Comparison of ENCODE assay signal across 30 cellular contexts in genomic region chr4:68950033-68950432, GRCh38. TPM values are rescaled to one million over a fixed set of nuclear protein-coding genes. Genes with fewer than 3 reads are reported as not detected.
DNase-seq lines count a peak whose midpoint lies in the region; ATAC-seq, FAIRE-seq and TF ChIP-seq lines count a peak whose summit lies in the region.
"Had no signal": no experiment of that assay in that cellular context is flagged by ENCODE, and none has a peak within 500 bp of the region (broad histone marks: within the 10 kb centered on the region; RNA-seq: fewer than 3 reads in every experiment).

No MANE protein-coding gene starts in this region.

- DNase-seq in epithelial cell of proximal tubule (ENCODE audit: low read depth), result no peak
- no peak for DNase-seq in HepG2 (ENCODE audit: low spot score)
- no peak for DNase-seq in pancreas
- DNase-seq in middle frontal gyrus (ENCODE audit: extremely low spot score, low spot score), result no peak
- no peak for DNase-seq in activated T-cell treated with anti-CD3 and anti-CD28 coated beads, Interleukin-2, amount 50 U/mL, for 4 hours
- no peak for DNase-seq in GDM1 (lab: John Stamatoyannopoulos, UW)
- DNase-seq: BE2C; CD8-positive, alpha-beta memory T cell; DND-41; KBM-7; MV-4-11; NCI-H1105; NCI-H1436 treated with DMSO at 0.1 percent for 48 hours; NCI-H187 treated with DMSO at 0.1 percent for 48 hours; NCI-H446; NCI-H524 treated with DMSO at 0.1 percent for 48 hours; NCI-H774; PC-3; SJCRH30 had no signal

- no peaks in the 10 kb centered on the region for H3K4me1 Mint-ChIP-seq in activated T-cell treated with anti-CD3 and anti-CD28 coated beads, Interleukin-2, amount 50 U/mL, for 4 hours (ENCODE audit: low read depth)
- H3K4me1 Mint-ChIP-seq: CD14-positive monocyte; CD8-positive, alpha-beta memory T cell had no signal

- H3K9me3 ChIP-seq in HepG2 (ENCODE audit: low read length) (no peaks in the 10 kb centered on the region), pancreas (no peaks in the 10 kb centered on the region)
- H3K9me3 ChIP-seq: BE2C, SJCRH30 had no signal

- peak overlapping the region; percentile 81 for H3K9ac ChIP-seq in HepG2 (ENCODE audit: insufficient read depth, low read depth, low read length)

- no peaks in the 10 kb centered on the region for H3K36me3 Mint-ChIP-seq in activated T-cell treated with anti-CD3 and anti-CD28 coated beads, Interleukin-2, amount 50 U/mL, for 4 hours (ENCODE audit: insufficient read depth)
- H3K36me3 Mint-ChIP-seq: CD14-positive monocyte; CD8-positive, alpha-beta memory T cell had no signal

- POLR2A ChIA-PET in HepG2 (lab: Yijun Ruan, JAX), result interaction anchor here (0.7 to 5.1 kb wide), 9 partner anchors 9 to 217 kb away, joined by 3 to 62 read pairs (median 8); partner anchors contain the start of gene UGT2B10

- no peak for TF ChIP-seq EP300 in HepG2 (IDR thresholded peaks at IDR 0.05; ENCODE audit: low read depth in 2 of 2, low read length in 2 of 2)
- TF ChIP-seq EP300 in HepG2 (CRISPR knock-in tag; IDR thresholded peaks at IDR 0.05; ENCODE audit: borderline replicate concordance), result no peak

- no peak for FAIRE-seq in HepG2 (lab: Jason Lieb, UNC)
- FAIRE-seq in pancreas (lab: Jason Lieb, UNC), result no peak
- FAIRE-seq: GM18507, HTR-8/SVneo had no signal

- intact Hi-C loops in HepG2 (cut with micrococcal nuclease; ENCODE audit: unreplicated experiment), result loop anchor here (2.0 to 10.0 kb wide), 6 partner anchors 107 to 451 kb away; partner anchors contain the start of gene UGT2B10
- intact Hi-C loops in pancreas (cut with DNase I), result no loop called here

- in situ Hi-C loops in HepG2 (cut with HindIII; ENCODE audit: extremely low pct_ligation_motif_present, low pct_unique_long_range_greater_than_20kb), result no loop called here

- no TSS peak for BruUV-seq in HepG2 (replicated peaks; lab: Mats Ljungman, UMichigan)

- H3K27ac ChIP-seq in HepG2 (ENCODE audit: extremely low read length, insufficient read depth, low read length) (peak overlapping the region; percentile 92), pancreas (peak overlapping the region in 3 of 4 donors; percentile 19 to 90 (median 77))
- H3K27ac ChIP-seq: SJCRH30 had no signal

- 11% methylated on average over 2 of the region's 2 CpGs for WGBS in HepG2 (ENCODE audit: low lambda C conversion rate)
- 24 to 42% methylated on average over 2 of the region's 2 CpGs for WGBS in pancreas, 2 donors

- H4K20me1 ChIP-seq in HepG2 (ENCODE audit: insufficient read depth, low read length), result no peaks in the 10 kb centered on the region

- no peaks in the 10 kb centered on the region for H3K27me3 Mint-ChIP-seq in activated T-cell treated with anti-CD3 and anti-CD28 coated beads, Interleukin-2, amount 50 U/mL, for 4 hours (ENCODE audit: low read depth)
- H3K27me3 Mint-ChIP-seq: CD8-positive, alpha-beta memory T cell had no signal

- peak overlapping the region; percentile 75 for H3K4me2 ChIP-seq in HepG2 (ENCODE audit: low read depth, low read length)

- peaks cover 85% of the 10 kb centered on the region for H3K4me1 ChIP-seq in HepG2 (ENCODE audit: insufficient read depth, low read length)
- peaks cover 12 to 32% (median 29%) of the 10 kb centered on the region in 3 donors for H3K4me1 ChIP-seq in pancreas
- H3K4me1 ChIP-seq: BE2C, SJCRH30 had no signal

- TF ChIP-seq POLR2A in HepG2 (IDR thresholded peaks at IDR 0.05; ENCODE audit: insufficient read depth in 1 of 2, low read depth in 2 of 2, low read length in 2 of 2), result no peak

- peak overlapping the region; percentile 51 for H3K4me3 ChIP-seq in epithelial cell of proximal tubule (ENCODE audit: low read depth, low read length)
- peak overlapping the region; percentile 59 to 93 (median 70); a peak in 5 of 6 replicates for H3K4me3 ChIP-seq in HepG2 (replicated peaks in 1 of 3; ENCODE audit: insufficient read depth in 1 of 3, low read depth in 2 of 3, low read length in 3 of 3)
- H3K4me3 ChIP-seq in pancreas, result peak overlapping the region in 3 of 4 donors; percentile 1 to 33 (median 30)
- H3K4me3 ChIP-seq: SJCRH30 had no signal

- CTCF ChIA-PET in HepG2 (lab: Yijun Ruan, JAX; ENCODE audit: low intra/inter-chr PET ratio, low total read pairs), result no interaction called here

- TF ChIP-seq RAD21 in HepG2 (CRISPR knock-in tag; IDR thresholded peaks at IDR 0.05), result no peak

- no peak overlapping the region for H2AFZ ChIP-seq in HepG2 (ENCODE audit: low read length)

- no peaks in the 10 kb centered on the region for H3K36me3 ChIP-seq in HepG2 (replicated peaks in 1 of 2; ENCODE audit: control insufficient read depth in 1 of 2, insufficient read depth in 2 of 2, low read length in 2 of 2)
- no peaks in the 10 kb centered on the region for H3K36me3 ChIP-seq in pancreas
- H3K36me3 ChIP-seq: BE2C, SJCRH30 had no signal

- H3K9me3 Mint-ChIP-seq in activated T-cell treated with anti-CD3 and anti-CD28 coated beads, Interleukin-2, amount 50 U/mL, for 4 hours, result no peaks in the 10 kb centered on the region

- H3K27me3 ChIP-seq in HepG2 (ENCODE audit: control insufficient read depth in 1 of 2, insufficient read depth in 2 of 2, low read length in 2 of 2) (no peaks in the 10 kb centered on the region), pancreas (no peaks in the 10 kb centered on the region)
- H3K27me3 ChIP-seq: BE2C, SJCRH30 had no signal

- TF ChIP-seq CTCF in epithelial cell of proximal tubule (conservative IDR thresholded peaks at IDR 0.05; ENCODE audit: low read depth, low read length), result no peak
- TF ChIP-seq CTCF in HepG2 (CRISPR knock-in tag; IDR thresholded peaks at IDR 0.05), result no peak
- TF ChIP-seq CTCF in pancreas (IDR thresholded peaks at IDR 0.05), result no peak

- H3K4me3 Mint-ChIP-seq in activated T-cell treated with anti-CD3 and anti-CD28 coated beads, Interleukin-2, amount 50 U/mL, for 4 hours, result no peak overlapping the region
- H3K4me3 Mint-ChIP-seq: CD14-positive monocyte; CD8-positive, alpha-beta memory T cell had no signal

- H3K79me2 ChIP-seq in HepG2 (ENCODE audit: insufficient read depth, low read length), result peaks cover 58% of the 10 kb centered on the region

- ATAC-seq in HepG2 (no peak), pancreas (peak in 2 of 4 donors; percentile 12 to 47), HG03108 (IDR thresholded peaks at IDR 0.05; ENCODE audit: unreplicated experiment) (no peak)
- no peak for ATAC-seq in activated T-cell treated with anti-CD3 and anti-CD28 coated beads, Interleukin-2, amount 50 U/mL, for 4 hours
- ATAC-seq: HCT116, PC-3, Right ventricle myocardium inferior, SK-N-SH treated with all-trans-retinoic acid at 6 μM for 48 hours had no signal

TF ChIP-seq in HepG2, 621 proteins besides CTCF, POLR2A, EP300 and RAD21 (continues in another document):
- peak; percentile 18; the same call in 1 of the 2 replicates for TF ChIP-seq SAP130 (CRISPR knock-in tag; IDR thresholded peaks at IDR 0.05; ENCODE audit: low read depth)

RNA-seq across cellular contexts. Expression of gene UGT2A3, which starts 1.6 kb away (rescaled TPM):
- total RNA-seq in epithelial cell of proximal tubule (0.06 and 0.22 TPM in 2 replicates), HepG2 (2016; rRNA removed; fragmentation: Illumina TruSeq; extraction: Trizol) (74.1 and 97.2 TPM in 2 replicates), pancreas (10 to 100 TPM; 16.6 to 38.5 (median 26.9) TPM)
- 6.3 and 6.5 TPM in 2 replicates for total RNA-seq in HepG2 (2016; cell fraction: cytosol; rRNA removed; fragmentation: Illumina TruSeq; extraction: Trizol; ENCODE audit: low read depth)
- total RNA-seq in HepG2 (2016; cell fraction: insoluble cytoplasmic fraction; rRNA removed; fragmentation: Illumina TruSeq; extraction: Trizol), result 73.2 and 99.5 TPM in 2 replicates
- total RNA-seq in HepG2 (2016; cell fraction: membrane; rRNA removed; fragmentation: Illumina TruSeq; extraction: Trizol), result 17.5 and 20.7 TPM in 2 replicates
- total RNA-seq in HepG2 (2016; cell fraction: nucleus; rRNA removed; fragmentation: Illumina TruSeq; extraction: Trizol), result 94.2 and 98.1 TPM in 2 replicates
- polyA plus RNA-seq in HepG2 (2011; rRNA removed) (61.3 and 61.4 TPM in 2 replicates), pancreas (10 to 100 TPM in 1 of 2 donors, 1 to 10 TPM in 1; 6.5 to 27.1 TPM)
- polyA plus RNA-seq in HepG2 (2011; cell fraction: cytosol; rRNA removed), result 22.5 and 53.3 TPM in 2 replicates
- 14.1 and 24.7 TPM in 2 replicates for polyA plus RNA-seq in HepG2 (2011; cell fraction: nucleus; rRNA removed)
- polyA plus RNA-seq in HepG2 (2012), result 55.5 and 59.1 TPM in 2 replicates
- 3.0 and 3.5 TPM in 2 replicates for polyA plus RNA-seq in HepG2 (2016; cell fraction: cytosol; fragmentation: Illumina TruSeq; extraction: Trizol; ENCODE audit: low read depth)
- polyA plus RNA-seq in HepG2 (2016; cell fraction: insoluble cytoplasmic fraction; fragmentation: Illumina TruSeq; extraction: Trizol; ENCODE audit: low read depth), result 48.3 and 56.0 TPM in 2 replicates
- polyA plus RNA-seq in HepG2 (2016; cell fraction: membrane; fragmentation: Illumina TruSeq; extraction: Trizol; ENCODE audit: low read depth), result 6.8 and 8.4 TPM in 2 replicates
- polyA plus RNA-seq in HepG2 (2016; cell fraction: nucleus; fragmentation: Illumina TruSeq; extraction: Trizol; ENCODE audit: insufficient read depth, low read depth), result 79.8 and 82.7 TPM in 2 replicates
- 21.0 TPM in 1 of 2 replicates, not detected in the other for polyA minus RNA-seq in HepG2 (2011; rRNA and poly(A)+ RNA removed; ENCODE audit: low replicate concordance)
- 30.6 and 42.4 TPM in 2 replicates for polyA minus RNA-seq in HepG2 (2011; cell fraction: cytosol; rRNA and poly(A)+ RNA removed)
- 35.9 and 55.9 TPM in 2 replicates for polyA minus RNA-seq in HepG2 (2011; cell fraction: nucleus; rRNA and poly(A)+ RNA removed)
- under 1 TPM in 1 of 3 donors, not detected in 2; 0.08 TPM for total RNA-seq in activated T-cell treated with anti-CD3 and anti-CD28 coated beads, Interleukin-2, amount 50 U/mL, for 4 hours
- total RNA-seq: CD8-positive, alpha-beta memory T cell; H4; LHCN-M2; MCF 10A; PC-3; Right ventricle myocardium inferior; RPMI7951; SJCRH30 had no signal
- polyA plus RNA-seq: CD14-positive monocyte; CD8-positive, alpha-beta memory T cell had no signal
